ENCODE assay signal across 8 cellular contexts in genomic region chr1:93702102-93702827, GRCh38. TPM values are rescaled to one million over a fixed set of nuclear protein-coding genes. Genes with fewer than 3 reads are reported as not detected.
DNase-seq lines count a peak whose midpoint lies in the region; ATAC-seq and TF ChIP-seq lines count a peak whose summit lies in the region.
"Had no signal": no experiment of that assay in that cellular context is flagged by ENCODE, and none has a peak within 500 bp of the region (broad histone marks: within the 10 kb centered on the region; RNA-seq: fewer than 3 reads in every experiment).

No MANE protein-coding gene starts in this region.

- no peak for TF ChIP-seq CTCF in WTC11 (IDR thresholded peaks at IDR 0.05)

- H3K27me3 Mint-ChIP-seq in stimulated activated naive B cell treated with anti-CD40 and anti-IgM and Interleukin-4, amounts not matched to agents 10 μg/mL and 1 μg/mL and 100 μg/mL, for 72 hours: no peaks in the 10 kb centered on the region
- H3K27me3 Mint-ChIP-seq in WTC11 (ENCODE audit: low read depth): no peaks in the 10 kb centered on the region

- H3K4me1 Mint-ChIP-seq in stimulated activated naive B cell treated with anti-CD40 and anti-IgM and Interleukin-4, amounts not matched to agents 10 μg/mL and 1 μg/mL and 100 μg/mL, for 72 hours: peaks cover 48 to 72% of the 10 kb centered on the region in 2 donors
- H3K4me1 Mint-ChIP-seq in WTC11: peaks cover 17% of the 10 kb centered on the region

- ATAC-seq in GM19351 (IDR thresholded peaks at IDR 0.05; ENCODE audit: unreplicated experiment) (peak; percentile 29), HG02840 (IDR thresholded peaks at IDR 0.05; ENCODE audit: low FRiP score, unreplicated experiment) (no peak), WTC11 (no peak)
- ATAC-seq in stimulated activated naive B cell treated with anti-CD40 and anti-IgM and Interleukin-4, amounts not matched to agents 10 μg/mL and 1 μg/mL and 100 μg/mL, for 72 hours (replicated peaks): peak in 1 of 2 donors; percentile 6

- CTCF ChIA-PET in WTC11 (lab: Charles Lee): interaction anchor here (0.8 to 1.1 kb wide), 3 partner anchors 11 to 57 kb away, joined by 3 read pairs; no protein-coding TSS in a partner anchor

- POLR2A ChIA-PET in WTC11 (lab: Charles Lee): no interaction called here

- peaks cover 0 to 6% of the 10 kb centered on the region in 2 donors for H3K36me3 Mint-ChIP-seq in stimulated activated naive B cell treated with anti-CD40 and anti-IgM and Interleukin-4, amounts not matched to agents 10 μg/mL and 1 μg/mL and 100 μg/mL, for 72 hours
- H3K36me3 Mint-ChIP-seq in WTC11: no peaks in the 10 kb centered on the region

- no peaks in the 10 kb centered on the region for H3K9me3 Mint-ChIP-seq in stimulated activated naive B cell treated with anti-CD40 and anti-IgM and Interleukin-4, amounts not matched to agents 10 μg/mL and 1 μg/mL and 100 μg/mL, for 72 hours
- no peaks in the 10 kb centered on the region for H3K9me3 Mint-ChIP-seq in WTC11

- H3K27ac Mint-ChIP-seq in stimulated activated naive B cell treated with anti-CD40 and anti-IgM and Interleukin-4, amounts not matched to agents 10 μg/mL and 1 μg/mL and 100 μg/mL, for 72 hours: peak overlapping the region; percentile 91
- no peak overlapping the region for H3K27ac Mint-ChIP-seq in WTC11

- DNase-seq in NCI-H2029 treated with DMSO at 0.1 percent for 48 hours (lab: John Stamatoyannopoulos, UW): peak; percentile 64
- DNase-seq in fibroblast of gingiva (ENCODE audit: low read depth): peak; percentile 43
- no peak for DNase-seq in stimulated activated naive B cell treated with anti-CD40 and anti-IgM and Interleukin-4, amounts not matched to agents 10 μg/mL and 1 μg/mL and 100 μg/mL, for 72 hours
- no peak for DNase-seq in WTC11 (ENCODE audit: low spot score)
- DNase-seq in activated CD4-positive, alpha-beta T cell treated with anti-CD3 and anti-CD28 coated beads for 48 hours: no peak
- DNase-seq: effector CD8-positive, alpha-beta T cell had no signal

- H3K4me3 Mint-ChIP-seq in stimulated activated naive B cell treated with anti-CD40 and anti-IgM and Interleukin-4, amounts not matched to agents 10 μg/mL and 1 μg/mL and 100 μg/mL, for 72 hours: peak overlapping the region; percentile 28 to 41
- H3K4me3 Mint-ChIP-seq in WTC11: no peak overlapping the region

TF ChIP-seq in WTC11, 78 proteins besides CTCF, POLR2A, EP300 and RAD21:
- no peak for TF ChIP-seq AR (CRISPR knock-in tag; IDR thresholded peaks at IDR 0.05)
- TF ChIP-seq NFE2L1 (CRISPR knock-in tag; IDR thresholded peaks at IDR 0.05): no peak
- no peak for TF ChIP-seq CBFB (CRISPR knock-in tag; IDR thresholded peaks at IDR 0.05; ENCODE audit: low read depth)
- no peak for TF ChIP-seq AFF4 (CRISPR knock-in tag; IDR thresholded peaks at IDR 0.05; ENCODE audit: borderline replicate concordance)
- TF ChIP-seq, protein P1, sequence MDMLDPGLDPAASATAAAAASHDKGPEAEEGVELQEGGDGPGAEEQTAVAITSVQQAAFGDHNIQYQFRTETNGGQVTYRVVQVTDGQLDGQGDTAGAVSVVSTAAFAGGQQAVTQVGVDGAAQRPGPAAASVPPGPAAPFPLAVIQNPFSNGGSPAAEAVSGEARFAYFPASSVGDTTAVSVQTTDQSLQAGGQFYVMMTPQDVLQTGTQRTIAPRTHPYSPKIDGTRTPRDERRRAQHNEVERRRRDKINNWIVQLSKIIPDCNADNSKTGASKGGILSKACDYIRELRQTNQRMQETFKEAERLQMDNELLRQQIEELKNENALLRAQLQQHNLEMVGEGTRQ (CRISPR knock-in tag; IDR thresholded peaks at IDR 0.05): no peak
- TF ChIP-seq, protein P2, sequence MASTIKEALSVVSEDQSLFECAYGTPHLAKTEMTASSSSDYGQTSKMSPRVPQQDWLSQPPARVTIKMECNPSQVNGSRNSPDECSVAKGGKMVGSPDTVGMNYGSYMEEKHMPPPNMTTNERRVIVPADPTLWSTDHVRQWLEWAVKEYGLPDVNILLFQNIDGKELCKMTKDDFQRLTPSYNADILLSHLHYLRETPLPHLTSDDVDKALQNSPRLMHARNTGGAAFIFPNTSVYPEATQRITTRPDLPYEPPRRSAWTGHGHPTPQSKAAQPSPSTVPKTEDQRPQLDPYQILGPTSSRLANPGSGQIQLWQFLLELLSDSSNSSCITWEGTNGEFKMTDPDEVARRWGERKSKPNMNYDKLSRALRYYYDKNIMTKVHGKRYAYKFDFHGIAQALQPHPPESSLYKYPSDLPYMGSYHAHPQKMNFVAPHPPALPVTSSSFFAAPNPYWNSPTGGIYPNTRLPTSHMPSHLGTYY (CRISPR knock-in tag; IDR thresholded peaks at IDR 0.05): no peak
- no peak for TF ChIP-seq KAT7 (CRISPR knock-in tag; IDR thresholded peaks at IDR 0.05; ENCODE audit: borderline replicate concordance)
- no peak for TF ChIP-seq NR3C1 (CRISPR knock-in tag; conservative IDR thresholded peaks at IDR 0.05; ENCODE audit: low read depth)
- TF ChIP-seq IRF2 (CRISPR knock-in tag; IDR thresholded peaks at IDR 0.05; ENCODE audit: borderline replicate concordance, low read depth): no peak
- no peak for TF ChIP-seq FOXK1 (CRISPR knock-in tag; IDR thresholded peaks at IDR 0.05)
- TF ChIP-seq ZNF396 (CRISPR knock-in tag; IDR thresholded peaks at IDR 0.05; ENCODE audit: borderline replicate concordance): no peak
- TF ChIP-seq RELA (CRISPR knock-in tag; IDR thresholded peaks at IDR 0.05; ENCODE audit: borderline replicate concordance): no peak
- TF ChIP-seq, protein P3, sequence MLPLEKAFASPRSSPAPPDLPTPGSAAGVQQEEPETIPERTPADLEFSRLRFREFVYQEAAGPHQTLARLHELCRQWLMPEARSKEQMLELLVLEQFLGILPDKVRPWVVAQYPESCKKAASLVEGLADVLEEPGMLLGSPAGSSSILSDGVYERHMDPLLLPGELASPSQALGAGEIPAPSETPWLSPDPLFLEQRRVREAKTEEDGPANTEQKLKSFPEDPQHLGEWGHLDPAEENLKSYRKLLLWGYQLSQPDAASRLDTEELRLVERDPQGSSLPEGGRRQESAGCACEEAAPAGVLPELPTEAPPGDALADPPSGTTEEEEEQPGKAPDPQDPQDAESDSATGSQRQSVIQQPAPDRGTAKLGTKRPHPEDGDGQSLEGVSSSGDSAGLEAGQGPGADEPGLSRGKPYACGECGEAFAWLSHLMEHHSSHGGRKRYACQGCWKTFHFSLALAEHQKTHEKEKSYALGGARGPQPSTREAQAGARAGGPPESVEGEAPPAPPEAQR (CRISPR knock-in tag; IDR thresholded peaks at IDR 0.05): no peak
- no peak for TF ChIP-seq CREM (CRISPR knock-in tag; IDR thresholded peaks at IDR 0.05)

RNA-seq across cellular contexts. Expression of gene BCAR3, which starts 20.6 kb away (rescaled TPM):
- 9.3 to 14.8 TPM (median 9.6 TPM) in 3 replicates for total RNA-seq in WTC11 (2021)

Comparison
In these comparisons a context has a peak if more than half of its experiments do, and no peak if none do; other contexts are left out.
1. DNase-seq: peak in NCI-H2029 treated with DMSO at 0.1 percent for 48 hours (single experiment) and fibroblast of gingiva (single experiment); none in stimulated activated naive B cell treated with anti-CD40 and anti-IgM and Interleukin-4, amounts not matched to agents 10 μg/mL and 1 μg/mL and 100 μg/mL, for 72 hours (single experiment), WTC11 (single experiment) and activated CD4-positive, alpha-beta T cell treated with anti-CD3 and anti-CD28 coated beads for 48 hours (single experiment).